Comparison of ENCODE assay signal across 8 cellular contexts in genomic region chr15:89442671-89443307, GRCh38. TPM values are rescaled to one million over a fixed set of nuclear protein-coding genes. Genes with fewer than 3 reads are reported as not detected.
DNase-seq lines count a peak whose midpoint lies in the region; ATAC-seq and TF ChIP-seq lines count a peak whose summit lies in the region.

No MANE protein-coding gene starts in this region.

- H2AFZ ChIP-seq in smooth muscle cell (ENCODE audit: low read depth) = no peak overlapping the region

- POLR2A ChIA-PET in AG04449 (lab: Yijun Ruan, JAX) = no interaction called here

- CTCF ChIA-PET in AG04449 (lab: Yijun Ruan, JAX) = interaction anchor here (0.6 to 10.2 kb wide), 23 partner anchors 9 to 116 kb away, joined by 3 to 96 read pairs (median 5); no protein-coding TSS in a partner anchor

- no peaks in the 10 kb centered on the region for H4K20me1 ChIP-seq in smooth muscle cell (ENCODE audit: low read depth)

- H3F3A ChIP-seq in smooth muscle cell (ENCODE audit: low read depth) = no peaks in the 10 kb centered on the region

- no peaks in the 10 kb centered on the region for H3K79me2 ChIP-seq in smooth muscle cell (ENCODE audit: low read depth)

- 71% methylated on average over 19 of the region's 19 CpGs for WGBS in smooth muscle cell (ENCODE audit: low lambda C conversion rate)

- no peak overlapping the region for H3K4me2 ChIP-seq in smooth muscle cell

- peaks cover 14% of the 10 kb centered on the region for H3K4me1 ChIP-seq in smooth muscle cell (ENCODE audit: low read depth)

- TF ChIP-seq CTCF in AG04449 (IDR thresholded peaks at IDR 0.05; ENCODE audit: insufficient read depth, low read length, missing control alignments) (peak; percentile 57), GM12865 (IDR thresholded peaks at IDR 0.05; ENCODE audit: insufficient read depth, low read depth, low read length, missing control alignments) (peak; percentile 70), smooth muscle cell (IDR thresholded peaks at IDR 0.05; ENCODE audit: borderline replicate concordance, insufficient read depth, poor library complexity, severe bottlenecking) (peak; percentile 70)

- no peak overlapping the region for H3K9ac ChIP-seq in smooth muscle cell (ENCODE audit: low read depth)

- DNase-seq in AG04449 (ENCODE audit: low read depth, low spot score) (no peak), GM12865 (ENCODE audit: low read depth) (peak; percentile 62), NCI-H2171 (lab: John Stamatoyannopoulos, UW) (peak; percentile 17), foreskin melanocyte (peak; percentile 23), smooth muscle cell (lab: John Stamatoyannopoulos, UW; ENCODE audit: unreplicated experiment) (no peak)
- peak; percentile 90 for DNase-seq in activated CD8-positive, alpha-beta memory T cell treated with anti-CD3 and anti-CD28 coated beads, Interleukin-2, amount 50 U/mL, for 48 hours

- H3K9me3 ChIP-seq in smooth muscle cell (replicated peaks; ENCODE audit: low read depth) = no peaks in the 10 kb centered on the region

- peaks cover 32% of the 10 kb centered on the region for H3K27me3 ChIP-seq in smooth muscle cell (ENCODE audit: low read depth)

- no peak overlapping the region for H3K4me3 ChIP-seq in AG04449 (ENCODE audit: low read depth, low read length)
- no peak overlapping the region for H3K4me3 ChIP-seq in GM12865 (ENCODE audit: low read depth, low read length)
- no peak overlapping the region for H3K4me3 ChIP-seq in smooth muscle cell

- H3K27ac ChIP-seq in smooth muscle cell (ENCODE audit: low read depth) = no peak overlapping the region

- no peaks in the 10 kb centered on the region for H3K36me3 ChIP-seq in smooth muscle cell (ENCODE audit: low read depth)

- no peak for ATAC-seq in HG02642 (IDR thresholded peaks at IDR 0.05; ENCODE audit: poor library complexity, unreplicated experiment)
- no peak for ATAC-seq in GM21528 (IDR thresholded peaks at IDR 0.05; ENCODE audit: low FRiP score, unreplicated experiment)

RNA-seq across cellular contexts. Expression of gene RHCG, which starts 53.6 kb away (rescaled TPM):
- 11.3 and 12.0 TPM in 2 replicates for total RNA-seq in smooth muscle cell
- 10.9 and 13.2 TPM in 2 replicates for polyA plus RNA-seq in smooth muscle cell

Comparison
In these comparisons a context has a peak if more than half of its experiments do, and no peak if none do; other contexts are left out.
1. DNase-seq: peak in GM12865 (single experiment), NCI-H2171 (single experiment), activated CD8-positive, alpha-beta memory T cell treated with anti-CD3 and anti-CD28 coated beads, Interleukin-2, amount 50 U/mL, for 48 hours (single experiment) and foreskin melanocyte (single experiment); none in AG04449 (single experiment) and smooth muscle cell (single experiment).
2. Peak in every context shown above with its lines, with median percentiles within 50 percentile points of each other: CTCF ChIP-seq.